Comparison of ENCODE assay signal across 10 cellular contexts in genomic region chr2:240438810-240439697, GRCh38. TPM values are rescaled to one million over a fixed set of nuclear protein-coding genes. Genes with fewer than 3 reads are reported as not detected.
DNase-seq lines count a peak whose midpoint lies in the region; ATAC-seq lines count a peak whose summit lies in the region.
"Had no signal": no experiment of that assay in that cellular context is flagged by ENCODE, and none has a peak within 500 bp of the region (broad histone marks: within the 10 kb centered on the region; RNA-seq: fewer than 3 reads in every experiment).

No MANE protein-coding gene starts in this region.

- H3K4me2 ChIP-seq in BLaER1, result no peak overlapping the region
- H3K4me2 ChIP-seq: GM23338 had no signal

- H3K9me3 ChIP-seq in BLaER1, result no peaks in the 10 kb centered on the region
- no peaks in the 10 kb centered on the region for H3K9me3 ChIP-seq in adipocyte (ENCODE audit: control insufficient read depth, low read length)
- H3K9me3 ChIP-seq in right cardiac atrium (ENCODE audit: control insufficient read depth, low read length), result no peaks in the 10 kb centered on the region
- H3K9me3 ChIP-seq: body of pancreas had no signal

- DNase-seq in adipocyte (ENCODE audit: low read depth) (no peak), right cardiac atrium (peak; percentile 15 to 55 (median 51)), sciatic nerve (ENCODE audit: low spot score) (peak; percentile 57), inferior parietal cortex (ENCODE audit: extremely low spot score) (no peak)
- no peak for DNase-seq in activated CD4-positive, alpha-beta T cell treated with anti-CD3 and anti-CD28 coated beads for 4 hours
- DNase-seq in activated CD8-positive, alpha-beta memory T cell treated with anti-CD3 and anti-CD28 coated beads for 24 hours, result no peak

- 83% methylated on average over 25 of the region's 25 CpGs for WGBS in right cardiac atrium

- H3K4me3 ChIP-seq in BLaER1 (no peak overlapping the region), adipocyte (ENCODE audit: low read length) (peak overlapping the region; percentile 91), right cardiac atrium (ENCODE audit: low read length) (no peak overlapping the region)
- H3K4me3 ChIP-seq: body of pancreas, GM23338 had no signal

- H3K4me1 ChIP-seq in BLaER1 (peaks cover 27% of the 10 kb centered on the region), adipocyte (ENCODE audit: control insufficient read depth, insufficient read depth, low read length) (peaks cover 29% of the 10 kb centered on the region), right cardiac atrium (ENCODE audit: control insufficient read depth, insufficient read depth, low read length) (no peaks in the 10 kb centered on the region)

- H3K9ac ChIP-seq in BLaER1, result peak overlapping the region; percentile 19; the same call in 1 of the 2 replicates
- peak overlapping the region; percentile 93 for H3K9ac ChIP-seq in adipocyte (ENCODE audit: low read length)

- H4K20me1 ChIP-seq in BLaER1, result peaks cover 26% of the 10 kb centered on the region

- H3K27me3 ChIP-seq in BLaER1, result peaks cover 27% of the 10 kb centered on the region
- no peaks in the 10 kb centered on the region for H3K27me3 ChIP-seq in adipocyte (replicated peaks; ENCODE audit: control insufficient read depth, insufficient read depth, low read length)
- H3K27me3 ChIP-seq in right cardiac atrium (ENCODE audit: control insufficient read depth, insufficient read depth), result no peaks in the 10 kb centered on the region
- H3K27me3 ChIP-seq: body of pancreas had no signal

- 0 out of 2 replicates have a peak overlapping the region, but pooled peaks have one; percentile 18 for H3K27ac ChIP-seq in BLaER1
- no peak overlapping the region for H3K27ac ChIP-seq in right cardiac atrium (ENCODE audit: low read length)
- H3K27ac ChIP-seq: body of pancreas had no signal

- H3K36me3 ChIP-seq in BLaER1 (no peaks in the 10 kb centered on the region), adipocyte (ENCODE audit: control insufficient read depth, insufficient read depth, low read length, severe bottlenecking) (peaks cover 17% of the 10 kb centered on the region)

- no peak for ATAC-seq in right cardiac atrium
- no peak for ATAC-seq in sciatic nerve
- ATAC-seq in GM18868 (IDR thresholded peaks at IDR 0.05; ENCODE audit: unreplicated experiment), result no peak

- intact Hi-C loops in right cardiac atrium (cut with DNase I), result loop anchor here in 3 of 4 donors (1.0 to 10.0 kb wide), 5 partner anchors 64 to 206 kb away; no protein-coding TSS in a partner anchor
- intact Hi-C loops in sciatic nerve (cut with DNase I), result loop anchor here (2.0 kb wide), 1 partner anchor 206 kb away; no protein-coding TSS in a partner anchor

RNA-seq across cellular contexts. Expression of gene GPC1, which starts 3.6 kb away (rescaled TPM):
- total RNA-seq in right cardiac atrium, result 100 to 1,000 TPM in 2 of 4 donors, 10 to 100 TPM in 2; 75.8 to 107 (median 94.8) TPM
- polyA plus RNA-seq in right cardiac atrium, result 118 TPM
- 85.4 TPM for total RNA-seq in sciatic nerve

Comparison
In these comparisons a context has a peak if more than half of its experiments do, and no peak if none do; other contexts are left out.
1. DNase-seq: peak in right cardiac atrium (3 of 3) and sciatic nerve (single experiment); none in adipocyte (single experiment), inferior parietal cortex (single experiment), activated CD4-positive, alpha-beta T cell treated with anti-CD3 and anti-CD28 coated beads for 4 hours (0 of 2) and activated CD8-positive, alpha-beta memory T cell treated with anti-CD3 and anti-CD28 coated beads for 24 hours (single experiment).